Comparison of ENCODE assay signal across 8 cellular contexts in genomic region chr19:52962394-52963228, GRCh38. TPM values are rescaled to one million over a fixed set of nuclear protein-coding genes. Genes with fewer than 3 reads are reported as not detected.
DNase-seq lines count a peak whose midpoint lies in the region; ATAC-seq and TF ChIP-seq lines count a peak whose summit lies in the region.

Gene ZNF816, minus strand, starts transcription at chr19:52962881. Its CDS starts 6,792 bp downstream, at chr19:52956089.

- H3K9me3 ChIP-seq in OCI-LY1 (ENCODE audit: low read length) = peaks cover 23% of the 10 kb centered on the region

- H3K4me1 ChIP-seq in OCI-LY1 (ENCODE audit: insufficient read depth, low read length, severe bottlenecking) = peaks cover 19% of the 10 kb centered on the region

- TF ChIP-seq CTCF in OCI-LY1 (IDR thresholded peaks at IDR 0.05; ENCODE audit: low read length) (no peak), epithelial cell of proximal tubule (conservative IDR thresholded peaks at IDR 0.05; ENCODE audit: low read depth, low read length) (no peak)

- peak within 1 kb of the TSS; percentile 51 for H3K27ac ChIP-seq in OCI-LY1 (ENCODE audit: low read depth, low read length, poor library complexity, severe bottlenecking)

- in situ Hi-C loops in Caki2 (cut with HindIII; ENCODE audit: low pct_unique_long_range_greater_than_20kb, low sequenced_read_pairs) = no loop called here

- no peaks in the 10 kb centered on the region for H3K27me3 ChIP-seq in OCI-LY1 (ENCODE audit: insufficient read depth, low read length)

- H3K4me3 ChIP-seq in OCI-LY1 (ENCODE audit: low read depth, low read length, poor library complexity, severe bottlenecking) = peak within 1 kb of the TSS; percentile 93
- H3K4me3 ChIP-seq in epithelial cell of proximal tubule (ENCODE audit: low read depth, low read length) = peak within 1 kb of the TSS; percentile 86

- H3K36me3 ChIP-seq in OCI-LY1 (ENCODE audit: insufficient read depth, low read length) = peaks cover 33% of the 10 kb centered on the region

- DNase-seq in Caki2 (ENCODE audit: low read depth) (peak; percentile 91), HUDEP-2 (lab: John Stamatoyannopoulos, UW; ENCODE audit: unreplicated experiment in 76 of 76) (peak in 73 of 76 experiments; percentile 59 to 99 (median 96)), activated T-cell treated with anti-CD3 and anti-CD28 coated beads for 4 hours (peak; percentile 98), epithelial cell of proximal tubule (ENCODE audit: low read depth) (no peak), mucosa of gallbladder (ENCODE audit: low spot score) (peak; percentile 99)
- peak; percentile 98 to 99 for DNase-seq in stimulated activated CD8-positive, alpha-beta memory T cell treated with anti-CD3 and anti-CD28 coated beads, Interleukin-4, amount 100 ng/mL, for 1 hour (ENCODE audit: low read depth in 2 of 2, low spot score in 1 of 2)

- H4K20me1 ChIP-seq in OCI-LY1 (ENCODE audit: insufficient read depth, low read length) = no peaks in the 10 kb centered on the region

- H3K4me2 ChIP-seq in OCI-LY1 (ENCODE audit: low read length) = peak within 1 kb of the TSS; percentile 80

- peaks cover 3% of the 10 kb centered on the region; the same call in 1 of the 2 replicates for H3K79me2 ChIP-seq in OCI-LY1 (ENCODE audit: insufficient read depth, low read length)

- peak; percentile 96 for ATAC-seq in GM21381 (IDR thresholded peaks at IDR 0.05; ENCODE audit: unreplicated experiment)

- no peaks in the 10 kb centered on the region for H3K9me2 ChIP-seq in OCI-LY1 (ENCODE audit: low read depth, low read length)

- H2AFZ ChIP-seq in OCI-LY1 (ENCODE audit: low read length) = peak within 1 kb of the TSS; percentile 39

- peak within 1 kb of the TSS; percentile 90 for H3K9ac ChIP-seq in OCI-LY1 (ENCODE audit: low read length)

- H3F3A ChIP-seq in OCI-LY1 (ENCODE audit: insufficient read depth, low read length) = no peaks in the 10 kb centered on the region

RNA-seq across cellular contexts. Expression of gene ZNF816, which starts in this region (rescaled TPM):
- 10.0 and 15.9 TPM in 2 replicates for total RNA-seq in Caki2 (2014; rRNA removed; shearing (Covaris generic); ENCODE audit: low replicate concordance)
- total RNA-seq in epithelial cell of proximal tubule = 2.5 and 4.2 TPM in 2 replicates
- total RNA-seq in mucosa of gallbladder = 26.8 TPM
